Comparison of ENCODE assay signal across 2 cellular contexts in the genomic region with DNA sequence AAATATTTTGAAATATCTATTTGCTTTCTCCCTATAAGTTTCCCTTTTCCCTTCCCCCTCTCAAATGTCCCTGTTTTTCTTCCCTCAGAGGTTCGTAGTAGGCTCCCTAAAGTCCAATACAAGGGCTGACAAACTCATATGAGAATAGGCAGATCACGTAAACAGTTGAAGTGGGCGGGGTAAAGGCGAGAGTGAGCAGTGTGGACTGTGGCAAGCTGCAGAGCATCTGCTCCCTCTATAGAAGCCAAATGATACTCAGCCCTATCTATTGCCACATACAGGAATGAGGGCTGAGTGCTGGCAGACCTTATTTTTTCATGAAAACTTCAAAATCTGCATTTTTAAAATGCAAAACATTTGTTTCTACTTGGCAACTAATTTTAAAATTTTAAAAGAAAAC.
TF ChIP-seq lines count a peak whose summit lies in the region.

No MANE protein-coding gene starts in this region.

TF ChIP-seq in SK-N-SH, 30 proteins besides CTCF, POLR2A, EP300 and RAD21:
- no peak for TF ChIP-seq SMC3 (IDR thresholded peaks at IDR 0.05; ENCODE audit: low read depth, low read length)
- no peak for TF ChIP-seq IRF3 (IDR thresholded peaks at IDR 0.05; ENCODE audit: low read depth, low read length)
- no peak for TF ChIP-seq JUND (IDR thresholded peaks at IDR 0.05)

TF ChIP-seq in HepG2, 621 proteins besides CTCF, POLR2A, EP300 and RAD21:
- peak; percentile 16; the same call in 1 of the 2 replicates for TF ChIP-seq SP5 (CRISPR knock-in tag; IDR thresholded peaks at IDR 0.05; ENCODE audit: borderline replicate concordance, low read depth)
- 0 out of 2 replicates have a peak, but pooled peaks have one; percentile 9 for TF ChIP-seq CEBPB (IDR thresholded peaks at IDR 0.05; ENCODE audit: borderline replicate concordance, low read depth, low read length)
- TF ChIP-seq IRX3 (CRISPR knock-in tag; IDR thresholded peaks at IDR 0.05; ENCODE audit: borderline replicate concordance, low read depth), result no peak
